1 cellular context compared by ENCODE assay signal in the genomic region with DNA sequence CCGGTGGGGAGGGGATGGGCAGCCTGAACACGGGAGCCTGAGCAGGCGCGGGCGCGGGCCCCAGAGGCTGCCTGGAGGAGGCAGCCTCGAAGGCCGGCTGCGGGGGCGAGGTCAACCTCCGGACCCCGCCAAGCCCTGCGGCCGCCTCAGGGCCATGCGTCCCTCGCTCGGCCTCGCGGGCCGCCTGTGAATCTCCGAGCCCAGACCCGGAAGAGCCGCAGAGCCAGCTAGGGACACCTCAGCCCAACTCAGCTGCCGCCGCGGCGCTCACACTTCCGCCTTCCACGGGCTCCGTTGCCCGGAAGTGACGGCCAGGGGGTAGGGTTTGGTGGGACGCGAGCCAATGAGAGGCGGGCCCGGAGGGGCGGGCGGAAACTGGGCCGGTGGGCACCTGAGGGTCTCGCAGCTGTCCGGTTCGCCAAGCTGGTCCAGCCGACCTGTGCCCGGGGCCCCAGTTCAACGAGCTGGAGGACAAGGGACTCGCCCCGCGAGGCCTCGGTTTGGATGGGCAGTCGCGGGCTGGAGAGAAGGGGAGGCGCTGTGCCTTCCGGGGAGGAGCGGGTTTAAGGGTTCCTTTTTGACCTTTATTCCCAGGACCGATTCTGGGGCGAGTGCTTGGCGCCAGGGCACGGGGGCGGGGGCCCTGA.
A peak's percentile ranks its signal among the peaks of the same experiment; 100 is the strongest.
TF ChIP-seq lines count a peak whose summit lies in the region.

A gene (minus strand): TSS at position 277 of the 647 bp plus-strand sequence. CDS start 386 bp downstream, outside the sequence.

TF ChIP-seq in K562, 482 proteins besides CTCF, POLR2A, EP300 and RAD21 (continued from another document and continues in another):
- TF ChIP-seq, protein P1, sequence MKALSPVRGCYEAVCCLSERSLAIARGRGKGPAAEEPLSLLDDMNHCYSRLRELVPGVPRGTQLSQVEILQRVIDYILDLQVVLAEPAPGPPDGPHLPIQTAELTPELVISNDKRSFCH (CRISPR knock-in tag; IDR thresholded peaks at IDR 0.05), result no peak
- TF ChIP-seq, protein P1 (tag; IDR thresholded peaks at IDR 0.05), result peak; percentile 18; the same call in 1 of the 2 replicates
- TF ChIP-seq, protein P2, sequence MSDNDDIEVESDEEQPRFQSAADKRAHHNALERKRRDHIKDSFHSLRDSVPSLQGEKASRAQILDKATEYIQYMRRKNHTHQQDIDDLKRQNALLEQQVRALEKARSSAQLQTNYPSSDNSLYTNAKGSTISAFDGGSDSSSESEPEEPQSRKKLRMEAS (CRISPR knock-in tag; IDR thresholded peaks at IDR 0.05), result peak; percentile 61; the same call in 1 of the 2 replicates
- TF ChIP-seq EP400 (IDR thresholded peaks at IDR 0.05), result peak; percentile 92
- peak; percentile 89 for TF ChIP-seq GATAD2B (IDR thresholded peaks at IDR 0.05; ENCODE audit: borderline replicate concordance)
- TF ChIP-seq, protein P3, sequence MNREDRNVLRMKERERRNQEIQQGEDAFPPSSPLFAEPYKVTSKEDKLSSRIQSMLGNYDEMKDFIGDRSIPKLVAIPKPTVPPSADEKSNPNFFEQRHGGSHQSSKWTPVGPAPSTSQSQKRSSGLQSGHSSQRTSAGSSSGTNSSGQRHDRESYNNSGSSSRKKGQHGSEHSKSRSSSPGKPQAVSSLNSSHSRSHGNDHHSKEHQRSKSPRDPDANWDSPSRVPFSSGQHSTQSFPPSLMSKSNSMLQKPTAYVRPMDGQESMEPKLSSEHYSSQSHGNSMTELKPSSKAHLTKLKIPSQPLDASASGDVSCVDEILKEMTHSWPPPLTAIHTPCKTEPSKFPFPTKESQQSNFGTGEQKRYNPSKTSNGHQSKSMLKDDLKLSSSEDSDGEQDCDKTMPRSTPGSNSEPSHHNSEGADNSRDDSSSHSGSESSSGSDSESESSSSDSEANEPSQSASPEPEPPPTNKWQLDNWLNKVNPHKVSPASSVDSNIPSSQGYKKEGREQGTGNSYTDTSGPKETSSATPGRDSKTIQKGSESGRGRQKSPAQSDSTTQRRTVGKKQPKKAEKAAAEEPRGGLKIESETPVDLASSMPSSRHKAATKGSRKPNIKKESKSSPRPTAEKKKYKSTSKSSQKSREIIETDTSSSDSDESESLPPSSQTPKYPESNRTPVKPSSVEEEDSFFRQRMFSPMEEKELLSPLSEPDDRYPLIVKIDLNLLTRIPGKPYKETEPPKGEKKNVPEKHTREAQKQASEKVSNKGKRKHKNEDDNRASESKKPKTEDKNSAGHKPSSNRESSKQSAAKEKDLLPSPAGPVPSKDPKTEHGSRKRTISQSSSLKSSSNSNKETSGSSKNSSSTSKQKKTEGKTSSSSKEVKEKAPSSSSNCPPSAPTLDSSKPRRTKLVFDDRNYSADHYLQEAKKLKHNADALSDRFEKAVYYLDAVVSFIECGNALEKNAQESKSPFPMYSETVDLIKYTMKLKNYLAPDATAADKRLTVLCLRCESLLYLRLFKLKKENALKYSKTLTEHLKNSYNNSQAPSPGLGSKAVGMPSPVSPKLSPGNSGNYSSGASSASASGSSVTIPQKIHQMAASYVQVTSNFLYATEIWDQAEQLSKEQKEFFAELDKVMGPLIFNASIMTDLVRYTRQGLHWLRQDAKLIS (CRISPR knock-in tag; IDR thresholded peaks at IDR 0.05), result peak; percentile 73
- TF ChIP-seq, protein P4, sequence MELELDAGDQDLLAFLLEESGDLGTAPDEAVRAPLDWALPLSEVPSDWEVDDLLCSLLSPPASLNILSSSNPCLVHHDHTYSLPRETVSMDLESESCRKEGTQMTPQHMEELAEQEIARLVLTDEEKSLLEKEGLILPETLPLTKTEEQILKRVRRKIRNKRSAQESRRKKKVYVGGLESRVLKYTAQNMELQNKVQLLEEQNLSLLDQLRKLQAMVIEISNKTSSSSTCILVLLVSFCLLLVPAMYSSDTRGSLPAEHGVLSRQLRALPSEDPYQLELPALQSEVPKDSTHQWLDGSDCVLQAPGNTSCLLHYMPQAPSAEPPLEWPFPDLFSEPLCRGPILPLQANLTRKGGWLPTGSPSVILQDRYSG (tag; conservative IDR thresholded peaks at IDR 0.05; ENCODE audit: low read depth), result no peak
- 0 out of 2 replicates have a peak, but pooled peaks have one; percentile 39 for TF ChIP-seq ZNF431 (CRISPR knock-in tag; IDR thresholded peaks at IDR 0.05)
- TF ChIP-seq KDM4B (IDR thresholded peaks at IDR 0.05; ENCODE audit: borderline replicate concordance in 2 of 2, low read depth in 1 of 2), result peak in 1 of 2 experiments; percentile 37; a peak in 1 of 4 replicates
- peak; percentile 78 to 80 for TF ChIP-seq NRF1 (conservative IDR thresholded peaks at IDR 0.05 in 1 of 2, IDR thresholded peaks at IDR 0.05 in 1 of 2)
- peak; percentile 78 for TF ChIP-seq TAF9B (IDR thresholded peaks at IDR 0.05; ENCODE audit: partially characterized antibody)
- TF ChIP-seq, protein P5, sequence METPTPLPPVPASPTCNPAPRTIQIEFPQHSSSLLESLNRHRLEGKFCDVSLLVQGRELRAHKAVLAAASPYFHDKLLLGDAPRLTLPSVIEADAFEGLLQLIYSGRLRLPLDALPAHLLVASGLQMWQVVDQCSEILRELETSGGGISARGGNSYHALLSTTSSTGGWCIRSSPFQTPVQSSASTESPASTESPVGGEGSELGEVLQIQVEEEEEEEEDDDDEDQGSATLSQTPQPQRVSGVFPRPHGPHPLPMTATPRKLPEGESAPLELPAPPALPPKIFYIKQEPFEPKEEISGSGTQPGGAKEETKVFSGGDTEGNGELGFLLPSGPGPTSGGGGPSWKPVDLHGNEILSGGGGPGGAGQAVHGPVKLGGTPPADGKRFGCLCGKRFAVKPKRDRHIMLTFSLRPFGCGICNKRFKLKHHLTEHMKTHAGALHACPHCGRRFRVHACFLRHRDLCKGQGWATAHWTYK (CRISPR knock-in tag; IDR thresholded peaks at IDR 0.05), result peak; percentile 47; the same call in 1 of the 2 replicates
- TF ChIP-seq, protein P6, sequence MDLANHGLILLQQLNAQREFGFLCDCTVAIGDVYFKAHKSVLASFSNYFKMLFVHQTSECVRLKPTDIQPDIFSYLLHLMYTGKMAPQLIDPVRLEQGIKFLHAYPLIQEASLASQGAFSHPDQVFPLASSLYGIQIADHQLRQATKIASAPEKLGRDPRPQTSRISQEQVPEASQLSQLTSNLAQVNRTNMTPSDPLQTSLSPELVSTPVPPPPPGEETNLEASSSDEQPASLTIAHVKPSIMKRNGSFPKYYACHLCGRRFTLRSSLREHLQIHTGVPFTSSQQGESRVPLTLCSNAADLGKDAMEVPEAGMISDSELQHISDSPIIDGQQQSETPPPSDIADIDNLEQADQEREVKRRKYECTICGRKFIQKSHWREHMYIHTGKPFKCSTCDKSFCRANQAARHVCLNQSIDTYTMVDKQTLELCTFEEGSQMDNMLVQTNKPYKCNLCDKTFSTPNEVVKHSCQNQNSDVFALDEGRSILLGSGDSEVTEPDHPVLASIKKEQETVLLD (IDR thresholded peaks at IDR 0.05), result peak; percentile 27; the same call in 1 of the 2 replicates
- TF ChIP-seq, protein P7, sequence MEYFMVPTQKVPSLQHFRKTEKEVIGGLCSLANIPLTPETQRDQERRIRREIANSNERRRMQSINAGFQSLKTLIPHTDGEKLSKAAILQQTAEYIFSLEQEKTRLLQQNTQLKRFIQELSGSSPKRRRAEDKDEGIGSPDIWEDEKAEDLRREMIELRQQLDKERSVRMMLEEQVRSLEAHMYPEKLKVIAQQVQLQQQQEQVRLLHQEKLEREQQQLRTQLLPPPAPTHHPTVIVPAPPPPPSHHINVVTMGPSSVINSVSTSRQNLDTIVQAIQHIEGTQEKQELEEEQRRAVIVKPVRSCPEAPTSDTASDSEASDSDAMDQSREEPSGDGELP (CRISPR knock-in tag; IDR thresholded peaks at IDR 0.05; ENCODE audit: borderline replicate concordance), result peak; percentile 96
- TF ChIP-seq HCFC1 (IDR thresholded peaks at IDR 0.05; ENCODE audit: low read depth, low read length), result peak; percentile 56
- 0 out of 2 replicates have a peak, but pooled peaks have one; percentile 11 for TF ChIP-seq CBFB (CRISPR knock-in tag; IDR thresholded peaks at IDR 0.05)
- TF ChIP-seq, protein P8, sequence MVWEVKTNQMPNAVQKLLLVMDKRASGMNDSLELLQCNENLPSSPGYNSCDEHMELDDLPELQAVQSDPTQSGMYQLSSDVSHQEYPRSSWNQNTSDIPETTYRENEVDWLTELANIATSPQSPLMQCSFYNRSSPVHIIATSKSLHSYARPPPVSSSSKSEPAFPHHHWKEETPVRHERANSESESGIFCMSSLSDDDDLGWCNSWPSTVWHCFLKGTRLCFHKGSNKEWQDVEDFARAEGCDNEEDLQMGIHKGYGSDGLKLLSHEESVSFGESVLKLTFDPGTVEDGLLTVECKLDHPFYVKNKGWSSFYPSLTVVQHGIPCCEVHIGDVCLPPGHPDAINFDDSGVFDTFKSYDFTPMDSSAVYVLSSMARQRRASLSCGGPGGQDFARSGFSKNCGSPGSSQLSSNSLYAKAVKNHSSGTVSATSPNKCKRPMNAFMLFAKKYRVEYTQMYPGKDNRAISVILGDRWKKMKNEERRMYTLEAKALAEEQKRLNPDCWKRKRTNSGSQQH (CRISPR knock-in tag; IDR thresholded peaks at IDR 0.05), result 0 out of 2 replicates have a peak, but pooled peaks have one; percentile 11
- TF ChIP-seq PHB2 (IDR thresholded peaks at IDR 0.05; ENCODE audit: low read depth), result no peak
- peak; percentile 71 for TF ChIP-seq TBP (optimal IDR thresholded peaks at IDR 0.05; ENCODE audit: low read depth, low read length)
- TF ChIP-seq L3MBTL2 (IDR thresholded peaks at IDR 0.05), result peak; percentile 71
- 0 out of 2 replicates have a peak, but pooled peaks have one; percentile 23 for TF ChIP-seq TCF7 (IDR thresholded peaks at IDR 0.05; ENCODE audit: borderline replicate concordance)
- peak; percentile 57; the same call in 1 of the 2 replicates for TF ChIP-seq KLF1 (tag; IDR thresholded peaks at IDR 0.05)
- TF ChIP-seq, protein P9, sequence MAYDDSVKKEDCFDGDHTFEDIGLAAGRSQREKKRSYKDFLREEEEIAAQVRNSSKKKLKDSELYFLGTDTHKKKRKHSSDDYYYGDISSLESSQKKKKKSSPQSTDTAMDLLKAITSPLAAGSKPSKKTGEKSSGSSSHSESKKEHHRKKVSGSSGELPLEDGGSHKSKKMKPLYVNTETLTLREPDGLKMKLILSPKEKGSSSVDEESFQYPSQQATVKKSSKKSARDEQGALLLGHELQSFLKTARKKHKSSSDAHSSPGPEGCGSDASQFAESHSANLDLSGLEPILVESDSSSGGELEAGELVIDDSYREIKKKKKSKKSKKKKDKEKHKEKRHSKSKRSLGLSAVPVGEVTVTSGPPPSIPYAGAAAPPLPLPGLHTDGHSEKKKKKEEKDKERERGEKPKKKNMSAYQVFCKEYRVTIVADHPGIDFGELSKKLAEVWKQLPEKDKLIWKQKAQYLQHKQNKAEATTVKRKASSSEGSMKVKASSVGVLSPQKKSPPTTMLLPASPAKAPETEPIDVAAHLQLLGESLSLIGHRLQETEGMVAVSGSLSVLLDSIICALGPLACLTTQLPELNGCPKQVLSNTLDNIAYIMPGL (CRISPR knock-in tag; IDR thresholded peaks at IDR 0.05), result 0 out of 2 replicates have a peak, but pooled peaks have one; percentile 75
- peak; percentile 97 for TF ChIP-seq GABPA (tag; conservative IDR thresholded peaks at IDR 0.05; ENCODE audit: low read depth)
- TF ChIP-seq, protein P10, sequence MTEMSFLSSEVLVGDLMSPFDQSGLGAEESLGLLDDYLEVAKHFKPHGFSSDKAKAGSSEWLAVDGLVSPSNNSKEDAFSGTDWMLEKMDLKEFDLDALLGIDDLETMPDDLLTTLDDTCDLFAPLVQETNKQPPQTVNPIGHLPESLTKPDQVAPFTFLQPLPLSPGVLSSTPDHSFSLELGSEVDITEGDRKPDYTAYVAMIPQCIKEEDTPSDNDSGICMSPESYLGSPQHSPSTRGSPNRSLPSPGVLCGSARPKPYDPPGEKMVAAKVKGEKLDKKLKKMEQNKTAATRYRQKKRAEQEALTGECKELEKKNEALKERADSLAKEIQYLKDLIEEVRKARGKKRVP (CRISPR knock-in tag; IDR thresholded peaks at IDR 0.05), result no peak
- peak in 2 of 3 experiments; percentile 29 to 77 for TF ChIP-seq YY1 (IDR thresholded peaks at IDR 0.05; ENCODE audit: borderline replicate concordance in 1 of 3, control insufficient read depth in 1 of 3, extremely low read depth in 1 of 3, insufficient read depth in 3 of 3, insufficient read length in 1 of 3, insufficient replicate concordance in 2 of 3, low read depth in 1 of 3, low read length in 2 of 3)
- no peak for TF ChIP-seq ZNF282 (CRISPR knock-in tag; IDR thresholded peaks at IDR 0.05)
- no peak for TF ChIP-seq ZBTB8A (IDR thresholded peaks at IDR 0.05; ENCODE audit: partially characterized antibody)
- TF ChIP-seq KAT7 (CRISPR knock-in tag; IDR thresholded peaks at IDR 0.05; ENCODE audit: borderline replicate concordance), result no peak; the same call in 1 of the 2 replicates
- TF ChIP-seq RB1 (IDR thresholded peaks at IDR 0.05; ENCODE audit: low read depth), result peak; percentile 68
- TF ChIP-seq CCNT2 (IDR thresholded peaks at IDR 0.05; ENCODE audit: borderline replicate concordance, extremely low read depth, insufficient read length, low read depth, low read length), result peak; percentile 66
- TF ChIP-seq HNRNPL (IDR thresholded peaks at IDR 0.05; ENCODE audit: low read depth, low read length), result peak; percentile 56; the same call in 1 of the 2 replicates
- peak; percentile 49; the same call in 1 of the 2 replicates for TF ChIP-seq GTF2F1 (IDR thresholded peaks at IDR 0.05; ENCODE audit: low read depth, low read length)
- peak; percentile 99 for TF ChIP-seq ELF1 (tag; IDR thresholded peaks at IDR 0.05)
- TF ChIP-seq, protein P11, sequence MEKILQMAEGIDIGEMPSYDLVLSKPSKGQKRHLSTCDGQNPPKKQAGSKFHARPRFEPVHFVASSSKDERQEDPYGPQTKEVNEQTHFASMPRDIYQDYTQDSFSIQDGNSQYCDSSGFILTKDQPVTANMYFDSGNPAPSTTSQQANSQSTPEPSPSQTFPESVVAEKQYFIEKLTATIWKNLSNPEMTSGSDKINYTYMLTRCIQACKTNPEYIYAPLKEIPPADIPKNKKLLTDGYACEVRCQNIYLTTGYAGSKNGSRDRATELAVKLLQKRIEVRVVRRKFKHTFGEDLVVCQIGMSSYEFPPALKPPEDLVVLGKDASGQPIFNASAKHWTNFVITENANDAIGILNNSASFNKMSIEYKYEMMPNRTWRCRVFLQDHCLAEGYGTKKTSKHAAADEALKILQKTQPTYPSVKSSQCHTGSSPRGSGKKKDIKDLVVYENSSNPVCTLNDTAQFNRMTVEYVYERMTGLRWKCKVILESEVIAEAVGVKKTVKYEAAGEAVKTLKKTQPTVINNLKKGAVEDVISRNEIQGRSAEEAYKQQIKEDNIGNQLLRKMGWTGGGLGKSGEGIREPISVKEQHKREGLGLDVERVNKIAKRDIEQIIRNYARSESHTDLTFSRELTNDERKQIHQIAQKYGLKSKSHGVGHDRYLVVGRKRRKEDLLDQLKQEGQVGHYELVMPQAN (IDR thresholded peaks at IDR 0.05; ENCODE audit: borderline replicate concordance), result peak; percentile 58; the same call in 1 of the 2 replicates
- TF ChIP-seq, protein P12, sequence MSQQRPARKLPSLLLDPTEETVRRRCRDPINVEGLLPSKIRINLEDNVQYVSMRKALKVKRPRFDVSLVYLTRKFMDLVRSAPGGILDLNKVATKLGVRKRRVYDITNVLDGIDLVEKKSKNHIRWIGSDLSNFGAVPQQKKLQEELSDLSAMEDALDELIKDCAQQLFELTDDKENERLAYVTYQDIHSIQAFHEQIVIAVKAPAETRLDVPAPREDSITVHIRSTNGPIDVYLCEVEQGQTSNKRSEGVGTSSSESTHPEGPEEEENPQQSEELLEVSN (IDR thresholded peaks at IDR 0.05; ENCODE audit: borderline replicate concordance in 1 of 2, extremely low read depth in 1 of 2, insufficient read depth in 1 of 2, insufficient read length in 1 of 2, low read depth in 1 of 2, low read length in 1 of 2, poor library complexity in 1 of 2, severe bottlenecking in 1 of 2), result peak; percentile 31 to 75
